Comparison of ENCODE assay signal across 19 cellular contexts in the genomic region with DNA sequence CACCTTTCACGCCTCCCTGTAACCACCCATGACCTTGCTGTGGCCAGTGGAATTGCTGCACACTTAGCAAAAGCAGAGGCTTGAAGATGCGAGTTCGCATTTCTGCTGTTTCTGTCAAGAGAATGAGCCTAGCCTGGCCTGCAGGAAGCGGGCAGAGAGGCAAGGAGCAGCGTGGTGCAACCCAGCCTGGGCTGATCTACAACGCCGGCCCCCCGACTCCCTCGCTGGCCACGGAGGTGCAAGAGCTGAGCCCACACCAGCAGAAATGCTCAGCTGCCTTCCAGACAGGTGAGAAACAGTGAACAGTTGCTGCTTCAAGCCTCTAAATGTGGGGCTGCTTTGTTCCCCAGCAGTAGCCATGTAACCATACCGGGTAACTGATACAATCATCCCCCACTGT.
A peak's percentile ranks its signal among the peaks of the same experiment; 100 is the strongest.
DNase-seq lines count a peak whose midpoint lies in the region; ATAC-seq lines count a peak whose summit lies in the region.
"Had no signal": no experiment of that assay in that cellular context is flagged by ENCODE, and none has a peak within 500 bp of the region (broad histone marks: within the 10 kb centered on the region; RNA-seq: fewer than 3 reads in every experiment).

No MANE protein-coding gene starts in this region.

- peaks cover 59% of the 10 kb centered on the region for H3K36me3 ChIP-seq in KOPT-K1 (ENCODE audit: insufficient read depth, low read length)
- H3K36me3 ChIP-seq: colonic mucosa had no signal

- peak overlapping the region; percentile 30 for H3K27ac ChIP-seq in KOPT-K1 (ENCODE audit: low read depth, low read length, poor library complexity, severe bottlenecking)
- peak overlapping the region; percentile 4 for H3K27ac ChIP-seq in temporal lobe (ENCODE audit: low read depth, low read length)
- H3K27ac ChIP-seq: brain microvascular endothelial cell, colonic mucosa had no signal

- ATAC-seq in Right ventricle myocardium superior (ENCODE audit: poor library complexity), result no peak
- ATAC-seq in left cardiac atrium, result no peak
- no peak for ATAC-seq in HG03025 (IDR thresholded peaks at IDR 0.05; ENCODE audit: low FRiP score, unreplicated experiment)
- no peak for ATAC-seq in GM21576 (IDR thresholded peaks at IDR 0.05; ENCODE audit: unreplicated experiment)

- H3K27me3 Mint-ChIP-seq in immature natural killer cell (ENCODE audit: low read depth in 3 of 3), result peaks cover 8 to 17% (median 15%) of the 10 kb centered on the region in 3 donors
- H3K27me3 Mint-ChIP-seq: activated B cell treated with CpG ODN at 0.5 μM for 24 hours; stimulated activated naive CD8-positive, alpha-beta T cell treated with anti-CD3 and anti-CD28 coated beads, Interleukin-15, Interleukin-2, amounts not matched to agents 100 ng/mL and 50 ng/mL, for 24 hours had no signal

- peak overlapping the region; percentile 81 to 94 (median 90) for H3K27ac Mint-ChIP-seq in immature natural killer cell
- H3K27ac Mint-ChIP-seq: activated B cell treated with CpG ODN at 0.5 μM for 24 hours had no signal

- DNase-seq in Right ventricle myocardium superior (peak; percentile 34), left cardiac atrium (no peak), immature natural killer cell (peak; percentile 36 to 50 (median 44)), GM19238 (ENCODE audit: insufficient read length, low spot score) (no peak)
- DNase-seq: activated B cell treated with CpG ODN at 0.5 μM for 24 hours; brain microvascular endothelial cell; colonic mucosa; DMS79 treated with DMSO at 0.1 percent for 48 hours; kidney glomerular epithelial cell; MG63; NCI-H1436; NCI-H510A treated with DMSO at 0.1 percent for 48 hours; stimulated activated CD4-positive, alpha-beta T cell treated with anti-CD3 and anti-CD28 coated beads, Interleukin-2, amount 100 ng/mL, for 48 hours had no signal

- H3K9me3 ChIP-seq in KOPT-K1 (ENCODE audit: insufficient read depth, low read length, poor library complexity, severe bottlenecking), result no peaks in the 10 kb centered on the region
- H3K9me3 ChIP-seq: colonic mucosa, MG63, tibial nerve had no signal

- intact Hi-C loops in Right ventricle myocardium superior (cut with DNase I), result no loop called here
- intact Hi-C loops in left cardiac atrium (cut with DNase I), result loop anchor here in 1 of 2 donors (10.0 kb wide), 2 partner anchors 54 to 86 kb away; no protein-coding TSS in a partner anchor

- H3K9me3 Mint-ChIP-seq in immature natural killer cell, result no peaks in the 10 kb centered on the region
- H3K9me3 Mint-ChIP-seq: activated B cell treated with CpG ODN at 0.5 μM for 24 hours; stimulated activated naive CD8-positive, alpha-beta T cell treated with anti-CD3 and anti-CD28 coated beads, Interleukin-15, Interleukin-2, amounts not matched to agents 100 ng/mL and 50 ng/mL, for 24 hours had no signal

- peaks cover 6 to 19% (median 11%) of the 10 kb centered on the region in 3 donors for H3K36me3 Mint-ChIP-seq in immature natural killer cell

- peaks cover 70 to 74% of the 10 kb centered on the region in 2 donors for H3K4me1 Mint-ChIP-seq in immature natural killer cell

- H3K4me3 Mint-ChIP-seq in immature natural killer cell, result peak overlapping the region; percentile 67 to 80 (median 76)
- H3K4me3 Mint-ChIP-seq: activated B cell treated with CpG ODN at 0.5 μM for 24 hours; stimulated activated naive CD8-positive, alpha-beta T cell treated with anti-CD3 and anti-CD28 coated beads, Interleukin-15, Interleukin-2, amounts not matched to agents 100 ng/mL and 50 ng/mL, for 24 hours had no signal

Comparison
In these comparisons a context has a peak if more than half of its experiments do, and no peak if none do; other contexts are left out.
1. DNase-seq: peak in Right ventricle myocardium superior (single experiment) and immature natural killer cell (3 of 3); none in left cardiac atrium (single experiment) and GM19238 (single experiment).